In the genomic region with DNA sequence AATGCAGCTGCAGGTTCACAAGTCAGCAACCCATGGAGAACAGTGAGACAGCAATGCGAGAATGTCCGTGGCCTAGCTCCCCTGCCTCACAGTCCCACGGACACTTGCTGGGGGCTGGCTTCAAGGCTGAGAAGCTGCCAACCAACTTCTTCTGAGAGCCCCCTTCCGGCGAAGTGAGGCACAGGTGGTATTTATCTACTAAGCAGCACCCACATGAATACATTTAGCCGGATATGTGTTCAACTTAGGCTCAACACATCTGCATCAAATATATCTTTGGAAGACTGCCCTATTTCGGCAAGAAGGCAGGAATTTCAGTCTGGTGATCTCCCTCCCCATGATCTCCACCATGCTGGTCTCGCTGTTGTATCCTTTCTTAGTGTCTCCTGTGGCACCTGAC, we compare ENCODE assay signal across 20 cellular contexts.
DNase-seq lines count a peak whose midpoint lies in the region; ATAC-seq, FAIRE-seq and TF ChIP-seq lines count a peak whose summit lies in the region.
"Had no signal": no experiment of that assay in that cellular context is flagged by ENCODE, and none has a peak within 500 bp of the region (broad histone marks: within the 10 kb centered on the region; RNA-seq: fewer than 3 reads in every experiment).

No MANE protein-coding gene starts in this region.

- SMC1A ChIA-PET in GM12878 (lab: Charles Lee; ENCODE audit: uncharacterized antibody, unreplicated experiment), result no interaction called here

- no TSS peak for BruUV-seq in GM12878 (replicated peaks; lab: Mats Ljungman, UMichigan)

- in situ Hi-C loops in KBM-7 (cut with MboI; ENCODE audit: low pct_unique_long_range_greater_than_20kb, low sequenced_read_pairs), result loop anchor here (25.0 kb wide), 1 partner anchor 693 kb away; no protein-coding TSS in a partner anchor
- in situ Hi-C loops in GM12878 (cut with MboI), result no loop called here

- no peak for FAIRE-seq in GM12878 (lab: Jason Lieb, UNC)
- FAIRE-seq: bronchial epithelial cell, HepG2, islet of Langerhans had no signal

- H3K27me3 ChIP-seq in cardiac muscle cell, result no peaks in the 10 kb centered on the region
- H3K27me3 ChIP-seq in right atrium auricular region, result no peaks in the 10 kb centered on the region
- H3K27me3 ChIP-seq in GM12878 (replicated peaks in 1 of 2; ENCODE audit: control insufficient read depth in 2 of 2, insufficient read depth in 2 of 2, low read length in 1 of 2), result no peaks in the 10 kb centered on the region
- H3K27me3 ChIP-seq: dorsolateral prefrontal cortex, right lobe of liver, tibial nerve had no signal

- DNase-seq in cardiac muscle cell (ENCODE audit: low read depth in 1 of 2, low spot score in 1 of 2) (no peak), right atrium auricular region (ENCODE audit: low spot score) (no peak), KBM-7 (peak; percentile 35), GM12878 (ENCODE audit: low read depth, low spot score) (no peak), epidermal melanocyte (ENCODE audit: insufficient read length, low spot score) (no peak), AML-193 (lab: John Stamatoyannopoulos, UW) (no peak), left ventricle myocardium superior (no peak)
- DNase-seq: activated CD4-positive, alpha-beta T cell treated with anti-CD3 and anti-CD28 coated beads for 36 hours; dorsolateral prefrontal cortex; NCI-H187 treated with DMSO at 0.1 percent for 48 hours; NCI-H446 treated with DMSO at 0.1 percent for 48 hours; right lobe of liver; SHP77 treated with DMSO at 0.1 percent for 48 hours; stimulated activated naive CD4-positive, alpha-beta T cell treated with Interleukin-2 at 50 U/mL for 16 hours; T1000 had no signal

- TF ChIP-seq CTCF in cardiac muscle cell (IDR thresholded peaks at IDR 0.05; ENCODE audit: low read depth, low read length) (peak; percentile 8), right atrium auricular region (IDR thresholded peaks at IDR 0.05) (no peak), GM12878 (IDR thresholded peaks at IDR 0.05 in 2 of 3, conservative IDR thresholded peaks at IDR 0.05 in 1 of 3; ENCODE audit: control insufficient read depth in 2 of 3, extremely low read depth in 1 of 3, insufficient read depth in 1 of 3, low read depth in 3 of 3, low read length in 3 of 3) (peak in 2 of 3 experiments; percentile 9 to 10; a peak in 1 of 6 replicates)

- H4K20me1 ChIP-seq in GM12878 (ENCODE audit: control insufficient read depth, insufficient read depth), result no peaks in the 10 kb centered on the region

- no peak for TF ChIP-seq RAD21 in GM12878 (IDR thresholded peaks at IDR 0.05; ENCODE audit: insufficient read depth, low read depth, low read length)

- no peaks in the 10 kb centered on the region for H3K79me2 ChIP-seq in GM12878 (ENCODE audit: control insufficient read depth, insufficient read depth, low read length)

- H2AFZ ChIP-seq in GM12878 (ENCODE audit: control insufficient read depth, low read depth, low read length), result no peak overlapping the region

- H3K9me3 ChIP-seq in cardiac muscle cell (ENCODE audit: low read depth) (no peaks in the 10 kb centered on the region), right atrium auricular region (no peaks in the 10 kb centered on the region), GM12878 (replicated peaks; ENCODE audit: control insufficient read depth, insufficient read depth, low read length) (no peaks in the 10 kb centered on the region; the same call in 2 of the 3 replicates)
- H3K9me3 ChIP-seq: right lobe of liver, tibial nerve had no signal

- ATAC-seq in GM12878 (peak; percentile 41; the same call in 1 of the 3 replicates), GM18498 (IDR thresholded peaks at IDR 0.05; ENCODE audit: unreplicated experiment) (no peak), left ventricle myocardium superior (no peak)
- ATAC-seq: activated CD4-positive, alpha-beta T cell treated with anti-CD3 and anti-CD28 coated beads for 36 hours; HepG2; right lobe of liver had no signal

- no peak for TF ChIP-seq EP300 in GM12878 (IDR thresholded peaks at IDR 0.05; ENCODE audit: borderline replicate concordance in 1 of 2, control insufficient read depth in 1 of 2, low read depth in 2 of 2, low read length in 2 of 2)

- H3K4me3 ChIP-seq in cardiac muscle cell, result no peak overlapping the region
- no peak overlapping the region for H3K4me3 ChIP-seq in right atrium auricular region
- H3K4me3 ChIP-seq in GM12878, result no peak overlapping the region
- H3K4me3 ChIP-seq: dorsolateral prefrontal cortex, right lobe of liver, tibial nerve had no signal

- H3K36me3 ChIP-seq in cardiac muscle cell (no peaks in the 10 kb centered on the region), right atrium auricular region (no peaks in the 10 kb centered on the region), GM12878 (ENCODE audit: control insufficient read depth in 2 of 2, insufficient read depth in 2 of 2, low read length in 1 of 2) (no peaks in the 10 kb centered on the region)
- H3K36me3 ChIP-seq: right lobe of liver, tibial nerve had no signal

- no peaks in the 10 kb centered on the region for H3K4me1 ChIP-seq in cardiac muscle cell (ENCODE audit: low read depth)
- H3K4me1 ChIP-seq in right atrium auricular region, result no peaks in the 10 kb centered on the region
- H3K4me1 ChIP-seq in GM12878 (ENCODE audit: control insufficient read depth, insufficient read depth, low read length), result peaks cover 16% of the 10 kb centered on the region
- H3K4me1 ChIP-seq: right lobe of liver, tibial nerve had no signal

- TF ChIP-seq POLR2A in GM12878 (IDR thresholded peaks at IDR 0.05; ENCODE audit: low read depth, low read length), result no peak

- H3K27ac ChIP-seq in cardiac muscle cell (no peak overlapping the region), right atrium auricular region (no peak overlapping the region), GM12878 (ENCODE audit: control insufficient read depth, insufficient read depth) (no peak overlapping the region)
- H3K27ac ChIP-seq: dorsolateral prefrontal cortex, right lobe of liver, tibial nerve had no signal

- CTCF ChIA-PET in GM12878 (lab: Yijun Ruan, JAX), result no interaction called here

- intact Hi-C loops in GM12878 (cut with micrococcal nuclease; ENCODE audit: unreplicated experiment) (no loop called here), left ventricle myocardium superior (cut with micrococcal nuclease) (no loop called here)

- no peak overlapping the region for H3K9ac ChIP-seq in GM12878 (ENCODE audit: control insufficient read depth, insufficient read depth, low read length)

- H3K4me2 ChIP-seq in GM12878 (ENCODE audit: control insufficient read depth, insufficient read depth), result no peak overlapping the region

- POLR2A ChIA-PET in GM12878 (lab: Charles Lee), result no interaction called here

- 48% methylated on average over 8 of the region's 8 CpGs for WGBS in GM12878 (ENCODE audit: insufficient coverage, insufficient replicate concordance, low lambda C conversion rate, missing lambda C conversion rate)

- RAD21 ChIA-PET in GM12878 (lab: Charles Lee; ENCODE audit: unreplicated experiment), result no interaction called here

TF ChIP-seq in GM12878, 131 proteins besides CTCF, POLR2A, EP300 and RAD21 (continues in another document):
- TF ChIP-seq BACH1 (IDR thresholded peaks at IDR 0.05; ENCODE audit: borderline replicate concordance), result no peak
- TF ChIP-seq ZSCAN29 (IDR thresholded peaks at IDR 0.05), result no peak
- TF ChIP-seq RUNX3 (IDR thresholded peaks at IDR 0.05; ENCODE audit: low read length), result no peak
- no peak for TF ChIP-seq KDM1A (IDR thresholded peaks at IDR 0.05; ENCODE audit: borderline replicate concordance)
- no peak for TF ChIP-seq YY1 (IDR thresholded peaks at IDR 0.05; ENCODE audit: low read depth, low read length)
- TF ChIP-seq KAT2A (conservative IDR thresholded peaks at IDR 0.05; ENCODE audit: control insufficient read depth, low read depth, low read length), result no peak
- no peak for TF ChIP-seq HDGF (IDR thresholded peaks at IDR 0.05)
- no peak for TF ChIP-seq WRNIP1 (IDR thresholded peaks at IDR 0.05; ENCODE audit: borderline replicate concordance, low read depth, low read length)
- TF ChIP-seq, protein P1, sequence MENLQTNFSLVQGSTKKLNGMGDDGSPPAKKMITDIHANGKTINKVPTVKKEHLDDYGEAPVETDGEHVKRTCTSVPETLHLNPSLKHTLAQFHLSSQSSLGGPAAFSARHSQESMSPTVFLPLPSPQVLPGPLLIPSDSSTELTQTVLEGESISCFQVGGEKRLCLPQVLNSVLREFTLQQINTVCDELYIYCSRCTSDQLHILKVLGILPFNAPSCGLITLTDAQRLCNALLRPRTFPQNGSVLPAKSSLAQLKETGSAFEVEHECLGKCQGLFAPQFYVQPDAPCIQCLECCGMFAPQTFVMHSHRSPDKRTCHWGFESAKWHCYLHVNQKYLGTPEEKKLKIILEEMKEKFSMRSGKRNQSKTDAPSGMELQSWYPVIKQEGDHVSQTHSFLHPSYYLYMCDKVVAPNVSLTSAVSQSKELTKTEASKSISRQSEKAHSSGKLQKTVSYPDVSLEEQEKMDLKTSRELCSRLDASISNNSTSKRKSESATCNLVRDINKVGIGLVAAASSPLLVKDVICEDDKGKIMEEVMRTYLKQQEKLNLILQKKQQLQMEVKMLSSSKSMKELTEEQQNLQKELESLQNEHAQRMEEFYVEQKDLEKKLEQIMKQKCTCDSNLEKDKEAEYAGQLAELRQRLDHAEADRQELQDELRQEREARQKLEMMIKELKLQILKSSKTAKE (IDR thresholded peaks at IDR 0.05; ENCODE audit: low read depth, poor library complexity, severe bottlenecking), result no peak
- TF ChIP-seq, protein P2, sequence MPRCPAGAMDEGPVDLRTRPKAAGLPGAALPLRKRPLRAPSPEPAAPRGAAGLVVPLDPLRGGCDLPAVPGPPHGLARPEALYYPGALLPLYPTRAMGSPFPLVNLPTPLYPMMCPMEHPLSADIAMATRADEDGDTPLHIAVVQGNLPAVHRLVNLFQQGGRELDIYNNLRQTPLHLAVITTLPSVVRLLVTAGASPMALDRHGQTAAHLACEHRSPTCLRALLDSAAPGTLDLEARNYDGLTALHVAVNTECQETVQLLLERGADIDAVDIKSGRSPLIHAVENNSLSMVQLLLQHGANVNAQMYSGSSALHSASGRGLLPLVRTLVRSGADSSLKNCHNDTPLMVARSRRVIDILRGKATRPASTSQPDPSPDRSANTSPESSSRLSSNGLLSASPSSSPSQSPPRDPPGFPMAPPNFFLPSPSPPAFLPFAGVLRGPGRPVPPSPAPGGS (IDR thresholded peaks at IDR 0.05; ENCODE audit: borderline replicate concordance, insufficient read depth, low read depth, low read length, poor library complexity, severe bottlenecking), result no peak
- no peak for TF ChIP-seq MEF2B (IDR thresholded peaks at IDR 0.05; ENCODE audit: partially characterized antibody, poor library complexity, severe bottlenecking)
- TF ChIP-seq TARDBP (IDR thresholded peaks at IDR 0.05; ENCODE audit: borderline replicate concordance), result no peak

Comparison
In these comparisons a context has a peak if more than half of its experiments do, and no peak if none do; other contexts are left out.
1. CTCF ChIP-seq: peak in cardiac muscle cell (single experiment) and GM12878 (2 of 3); none in right atrium auricular region (0 of 2).